8 cellular contexts compared by ENCODE assay signal in the genomic region with DNA sequence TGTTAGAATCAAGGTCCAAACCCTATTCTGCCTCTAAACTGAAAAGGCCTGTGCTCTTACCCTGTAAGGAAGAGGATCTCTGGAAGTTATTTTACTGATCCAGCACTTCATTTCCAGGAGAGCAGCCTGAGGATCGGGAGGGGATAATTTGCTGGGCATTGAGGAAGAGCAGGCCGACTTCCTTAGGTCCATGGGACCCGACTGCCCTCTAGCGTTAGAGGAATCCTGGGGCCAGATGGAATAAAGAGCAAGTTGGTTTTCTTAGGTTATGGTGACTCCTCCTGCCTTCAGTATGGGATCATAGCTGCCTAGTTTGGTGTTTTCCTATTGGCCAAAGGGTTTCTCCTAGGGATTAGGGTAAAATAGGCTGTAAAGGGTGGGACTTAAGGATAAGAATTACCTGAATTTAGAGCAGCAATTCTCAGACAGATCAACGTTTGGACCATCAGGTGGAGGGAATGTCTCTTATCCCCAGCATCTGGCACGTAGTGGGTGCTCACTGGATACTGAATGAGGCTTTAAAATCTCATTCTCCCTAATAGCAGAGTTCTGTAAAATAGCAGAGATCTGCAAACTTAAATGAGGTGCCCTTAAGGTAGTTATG. TPM values are rescaled to one million over a fixed set of nuclear protein-coding genes. Genes with fewer than 3 reads are reported as not detected.
A peak's percentile ranks its signal among the peaks of the same experiment; 100 is the strongest.
DNase-seq lines count a peak whose midpoint lies in the region; ATAC-seq and TF ChIP-seq lines count a peak whose summit lies in the region.

No MANE protein-coding gene starts in this region.

- no peaks in the 10 kb centered on the region for H3K4me1 ChIP-seq in fibroblast of lung (ENCODE audit: control insufficient read depth, extremely low read depth, insufficient read depth, low read length)
- H3K4me1 ChIP-seq in stomach smooth muscle (ENCODE audit: control insufficient read depth, insufficient read depth, low read length): peaks cover 45% of the 10 kb centered on the region

- TF ChIP-seq CTCF in GM06990 (IDR thresholded peaks at IDR 0.05; ENCODE audit: insufficient read depth, low read length, poor library complexity, severe bottlenecking) (peak; percentile 91), fibroblast of lung (conservative IDR thresholded peaks at IDR 0.05 in 1 of 2, IDR thresholded peaks at IDR 0.05 in 1 of 2; ENCODE audit: low read depth in 1 of 2, low read length in 2 of 2) (peak; percentile 99)

- peak in 1 of 2 donors; percentile 33 for ATAC-seq in naive B cell (ENCODE audit: low read depth in 2 of 2)
- no peak for ATAC-seq in HG03469 (IDR thresholded peaks at IDR 0.05; ENCODE audit: unreplicated experiment)

- H3K9ac ChIP-seq in fibroblast of lung (ENCODE audit: insufficient read depth, low read length) (no peak overlapping the region), stomach smooth muscle (ENCODE audit: low read length in 2 of 2) (peak overlapping the region; percentile 21 to 49)

- H3K36me3 Mint-ChIP-seq in naive B cell: peaks cover 8 to 10% of the 10 kb centered on the region in 2 donors

- H3K27ac Mint-ChIP-seq in naive B cell: no peak overlapping the region

- H4K20me1 ChIP-seq in fibroblast of lung (ENCODE audit: control insufficient read depth, extremely low read depth, insufficient read depth, low read length): no peaks in the 10 kb centered on the region

- H3K27me3 Mint-ChIP-seq in naive B cell: peaks cover 4 to 13% (median 5%) of the 10 kb centered on the region in 3 donors

- H3K4me3 ChIP-seq in GM06990 (replicated peaks; ENCODE audit: low read depth, low read length): no peak overlapping the region
- no peak overlapping the region for H3K4me3 ChIP-seq in fibroblast of lung (replicated peaks in 1 of 4; ENCODE audit: control extremely low read depth in 1 of 4, insufficient read depth in 1 of 4, low read depth in 3 of 4, low read length in 4 of 4)
- H3K4me3 ChIP-seq in stomach smooth muscle (ENCODE audit: low read length in 2 of 2): no peak overlapping the region

- peaks cover 0 to 3% (median 0%) of the 10 kb centered on the region in 3 donors for H3K4me1 Mint-ChIP-seq in naive B cell

- H3K27me3 ChIP-seq in GM06990 (replicated peaks; ENCODE audit: control insufficient read depth, insufficient read depth, low read length) (no peaks in the 10 kb centered on the region), fibroblast of lung (ENCODE audit: control insufficient read depth, insufficient read depth, low read length) (no peaks in the 10 kb centered on the region), stomach smooth muscle (ENCODE audit: control insufficient read depth in 1 of 2, insufficient read depth in 2 of 2, low read length in 2 of 2) (no peaks in the 10 kb centered on the region)

- DNase-seq in GM06990 (ENCODE audit: extremely low read depth, insufficient read length) (peak; percentile 34), HuH-7.5 (ENCODE audit: low spot score) (peak; percentile 57), NOMO-1 treated with dmso at 0.1 percent for 144 hours (lab: John Stamatoyannopoulos, UW; ENCODE audit: unreplicated experiment) (peak; percentile 29), activated T-cell treated with anti-CD3 and anti-CD28 coated beads for 24 hours (ENCODE audit: low read depth) (peak; percentile 27), fibroblast of lung (ENCODE audit: low read depth in 2 of 2) (peak; percentile 80 to 89), naive B cell (peak; percentile 30)

- H3K27ac ChIP-seq in fibroblast of lung (ENCODE audit: insufficient read depth, low read length): no peak overlapping the region
- peak overlapping the region; percentile 76 for H3K27ac ChIP-seq in stomach smooth muscle (ENCODE audit: low read length)

- H3K9me3 Mint-ChIP-seq in naive B cell: no peaks in the 10 kb centered on the region

- H3K4me2 ChIP-seq in fibroblast of lung (ENCODE audit: extremely low read depth, insufficient read depth, low read length): no peak overlapping the region

- H3K4me3 Mint-ChIP-seq in naive B cell: no peak overlapping the region

- H3K9me3 ChIP-seq in fibroblast of lung (ENCODE audit: control insufficient read depth, insufficient read depth, low read depth, low read length): no peaks in the 10 kb centered on the region
- no peaks in the 10 kb centered on the region for H3K9me3 ChIP-seq in stomach smooth muscle (ENCODE audit: control insufficient read depth in 2 of 2, low read length in 2 of 2)

- peaks cover 4% of the 10 kb centered on the region for H3K36me3 ChIP-seq in GM06990 (ENCODE audit: control insufficient read depth, insufficient read depth, low read length)
- peaks cover 3% of the 10 kb centered on the region for H3K36me3 ChIP-seq in fibroblast of lung (ENCODE audit: control insufficient read depth, insufficient read depth, low read length)
- no peaks in the 10 kb centered on the region for H3K36me3 ChIP-seq in stomach smooth muscle (ENCODE audit: control insufficient read depth in 2 of 2, insufficient read depth in 2 of 2, low read length in 2 of 2)

- H2AFZ ChIP-seq in fibroblast of lung (ENCODE audit: low read length): no peak overlapping the region

- H3K79me2 ChIP-seq in fibroblast of lung (ENCODE audit: control insufficient read depth, insufficient read depth, low read length): no peaks in the 10 kb centered on the region

RNA-seq across cellular contexts. Expression of a gene that starts 40.0 kb away (rescaled TPM):
- 0.26 and 0.50 TPM in 2 replicates for total RNA-seq in fibroblast of lung
- polyA plus RNA-seq in fibroblast of lung (0.26 and 0.33 TPM in 2 replicates), naive B cell (ENCODE audit: low read depth in 6 of 6) (under 1 TPM in 2 of 6 donors, not detected in 4; 0.13 to 0.94 TPM)
- 0.15 and 0.19 TPM in 2 replicates for polyA plus RNA-seq in fibroblast of lung (2012)
- polyA minus RNA-seq in fibroblast of lung (ENCODE audit: low replicate concordance): 0.63 TPM in 1 of 2 replicates, not detected in the other

RNA-seq across cellular contexts. Expression of a gene that starts 55.3 kb away (rescaled TPM):
- 80.4 and 85.7 TPM in 2 replicates for total RNA-seq in fibroblast of lung
- polyA plus RNA-seq in fibroblast of lung (73.1 and 84.4 TPM in 2 replicates), naive B cell (ENCODE audit: low read depth in 6 of 6) (10 to 100 TPM; 32.7 to 61.8 (median 45.5) TPM)
- polyA plus RNA-seq in fibroblast of lung (2012): 61.3 and 65.6 TPM in 2 replicates
- polyA minus RNA-seq in fibroblast of lung (ENCODE audit: low replicate concordance): 144 and 165 TPM in 2 replicates

Comparison
In these comparisons a context has a peak if more than half of its experiments do, and no peak if none do; other contexts are left out.
1. DNase-seq: peak in every context shown above with its lines; median percentile 84 in fibroblast of lung; 57 in HuH-7.5; 34 in GM06990; 30 in naive B cell; 29 in NOMO-1 treated with dmso at 0.1 percent for 144 hours; 27 in activated T-cell treated with anti-CD3 and anti-CD28 coated beads for 24 hours.